Comparison of ENCODE assay signal across 18 cellular contexts in genomic region chr13:26688286-26688685, GRCh38.
"Had no signal": no experiment of that assay in that cellular context is flagged by ENCODE, and none has a peak within 500 bp of the region (broad histone marks: within the 10 kb centered on the region; RNA-seq: fewer than 3 reads in every experiment).

No MANE protein-coding gene starts in this region.

- H3K9me3 ChIP-seq: vagina had no signal

- H3K4me1 ChIP-seq: left lung, lower lobe of right lung, sigmoid colon, vagina had no signal

- H3K27me3 ChIP-seq: left lung, sigmoid colon, vagina had no signal

- H3K27ac ChIP-seq: coronary artery, left lung, lower lobe of right lung, sigmoid colon, vagina had no signal

- DNase-seq: activated CD4-positive, alpha-beta memory T cell treated with anti-CD3 and anti-CD28 coated beads, Interleukin-2, amount 10 ng/mL, durations not matched to agents 7 days and 5 days; activated CD4-positive, alpha-beta T cell treated with anti-CD3 and anti-CD28 coated beads for 1 hour; activated CD4-positive, alpha-beta T cell treated with anti-CD3 and anti-CD28 coated beads, Interleukin-2, amount 10 ng/mL, durations not matched to agents 7 days and 5 days; activated CD8-positive, alpha-beta memory T cell treated with anti-CD3 and anti-CD28 coated beads, Interleukin-2, amount 50 U/mL, for 48 hours; activated gamma-delta T cell treated with Interleukin-2 at 50 U/mL for 16 hours; activated naive CD8-positive, alpha-beta T cell treated with anti-CD3 and anti-CD28 coated beads, Interleukin-2, amount 50 U/mL, for 24 hours; activated T-cell treated with anti-CD3 and anti-CD28 coated beads, Interleukin-2, amount 50 U/mL, for 24 hours; effector memory CD8-positive, alpha-beta T cell; glutamatergic neuron; left lung; lower lobe of right lung; retina; sigmoid colon; small intestine; stimulated activated CD4-positive, alpha-beta T cell treated with anti-CD3 and anti-CD28 coated beads, Interleukin-4, amount 100 ng/mL, for 24 hours; T-helper 2 cell had no signal

- H3K4me3 ChIP-seq: coronary artery, left lung, lower lobe of right lung, sigmoid colon, vagina had no signal
